In the genomic region with DNA sequence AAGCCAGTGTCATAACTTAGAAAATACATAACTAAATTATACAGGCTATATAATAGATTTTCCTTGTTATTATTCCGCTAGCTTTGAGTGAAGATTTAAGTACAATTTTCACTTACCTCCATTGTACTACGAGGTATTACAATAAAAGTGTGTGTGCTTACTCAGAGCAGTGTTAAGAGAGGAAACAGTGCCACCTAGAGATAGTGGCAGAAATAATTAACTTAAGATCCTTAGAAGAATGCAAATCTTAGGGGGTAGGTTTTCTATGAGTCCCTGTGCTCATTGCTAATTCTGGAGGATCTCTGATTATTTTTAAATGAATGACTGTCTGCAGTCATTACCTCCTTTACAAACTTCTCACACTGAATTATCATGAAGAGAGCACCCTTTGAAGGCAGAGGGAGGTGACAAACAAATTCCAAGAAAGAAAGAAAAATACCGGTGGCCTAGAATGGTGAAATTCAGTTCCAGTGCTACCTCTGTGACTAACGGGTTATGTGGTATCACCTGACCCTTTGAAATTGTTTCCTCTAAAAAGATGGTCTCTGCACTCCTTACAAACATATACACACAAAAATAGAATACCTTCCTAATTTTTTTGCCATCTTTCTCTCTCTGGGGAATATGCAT, we compare ENCODE assay signal across 9 cellular contexts.
DNase-seq lines count a peak whose midpoint lies in the region; ATAC-seq, FAIRE-seq and TF ChIP-seq lines count a peak whose summit lies in the region.
"Had no signal": no experiment of that assay in that cellular context is flagged by ENCODE, and none has a peak within 500 bp of the region (broad histone marks: within the 10 kb centered on the region; RNA-seq: fewer than 3 reads in every experiment).

No MANE protein-coding gene starts in this region.

- no peak for TF ChIP-seq EP300 in Ishikawa (IDR thresholded peaks at IDR 0.05; ENCODE audit: borderline replicate concordance)

- peak; percentile 80 for TF ChIP-seq CTCF in D721Med (IDR thresholded peaks at IDR 0.05; ENCODE audit: insufficient read depth, missing control alignments)
- peak; percentile 76 for TF ChIP-seq CTCF in VCaP (conservative IDR thresholded peaks at IDR 0.05)
- TF ChIP-seq CTCF in lower lobe of right lung (IDR thresholded peaks at IDR 0.05) = peak; percentile 36

- WGBS in small intestine, 3 donors = 32 to 43% (median 35%) methylated on average over 4 of the region's 4 CpGs

- no peaks in the 10 kb centered on the region for H3K9me3 ChIP-seq in lower lobe of right lung
- H3K9me3 ChIP-seq in small intestine (ENCODE audit: control insufficient read depth, low read depth) = no peaks in the 10 kb centered on the region

- peak; percentile 62 for TF ChIP-seq RAD21 in Ishikawa (IDR thresholded peaks at IDR 0.05; ENCODE audit: low read depth)

- DNase-seq in D721Med (ENCODE audit: insufficient read length, low spot score) = peak; percentile 21
- no peak for DNase-seq in lower lobe of right lung
- DNase-seq in small intestine = no peak
- no peak for DNase-seq in DMS153 (lab: John Stamatoyannopoulos, UW)
- DNase-seq in KG1 (lab: John Stamatoyannopoulos, UW) = no peak

- H3K27me3 ChIP-seq in lower lobe of right lung (ENCODE audit: low read depth) = no peaks in the 10 kb centered on the region
- H3K27me3 ChIP-seq in small intestine (ENCODE audit: control insufficient read depth in 2 of 2, insufficient read depth in 2 of 2, low read length in 2 of 2) = no peaks in the 10 kb centered on the region

- no peaks in the 10 kb centered on the region for H3K36me3 ChIP-seq in lower lobe of right lung
- H3K36me3 ChIP-seq in small intestine (ENCODE audit: control insufficient read depth in 2 of 2, insufficient read depth in 2 of 2, low read length in 2 of 2) = no peaks in the 10 kb centered on the region

- H3K4me1 ChIP-seq in lower lobe of right lung (no peaks in the 10 kb centered on the region), small intestine (ENCODE audit: control insufficient read depth in 2 of 2, insufficient read depth in 1 of 2, low read depth in 1 of 2, low read length in 1 of 2) (no peaks in the 10 kb centered on the region)

- H3K27ac ChIP-seq in VCaP (peak overlapping the region; percentile 44; the same call in 1 of the 2 replicates), lower lobe of right lung (no peak overlapping the region), small intestine (ENCODE audit: low read depth in 1 of 2, low read length in 1 of 2) (no peak overlapping the region)

- peak; percentile 51 for FAIRE-seq in D721Med (lab: Jason Lieb, UNC)
- no peak for FAIRE-seq in small intestine (lab: Jason Lieb, UNC)
- FAIRE-seq: endometrium had no signal

- intact Hi-C loops in lower lobe of right lung (cut with DNase I) = no loop called here

- ATAC-seq in GM19452 (IDR thresholded peaks at IDR 0.05; ENCODE audit: unreplicated experiment) (peak; percentile 61), lower lobe of right lung (peak; percentile 35 to 39)

- H3K4me3 ChIP-seq in lower lobe of right lung (no peak overlapping the region), small intestine (ENCODE audit: low read depth in 1 of 2, low read length in 2 of 2) (no peak overlapping the region)

TF ChIP-seq in Ishikawa, 13 proteins besides CTCF, POLR2A, EP300 and RAD21:
- TF ChIP-seq, protein P1, sequence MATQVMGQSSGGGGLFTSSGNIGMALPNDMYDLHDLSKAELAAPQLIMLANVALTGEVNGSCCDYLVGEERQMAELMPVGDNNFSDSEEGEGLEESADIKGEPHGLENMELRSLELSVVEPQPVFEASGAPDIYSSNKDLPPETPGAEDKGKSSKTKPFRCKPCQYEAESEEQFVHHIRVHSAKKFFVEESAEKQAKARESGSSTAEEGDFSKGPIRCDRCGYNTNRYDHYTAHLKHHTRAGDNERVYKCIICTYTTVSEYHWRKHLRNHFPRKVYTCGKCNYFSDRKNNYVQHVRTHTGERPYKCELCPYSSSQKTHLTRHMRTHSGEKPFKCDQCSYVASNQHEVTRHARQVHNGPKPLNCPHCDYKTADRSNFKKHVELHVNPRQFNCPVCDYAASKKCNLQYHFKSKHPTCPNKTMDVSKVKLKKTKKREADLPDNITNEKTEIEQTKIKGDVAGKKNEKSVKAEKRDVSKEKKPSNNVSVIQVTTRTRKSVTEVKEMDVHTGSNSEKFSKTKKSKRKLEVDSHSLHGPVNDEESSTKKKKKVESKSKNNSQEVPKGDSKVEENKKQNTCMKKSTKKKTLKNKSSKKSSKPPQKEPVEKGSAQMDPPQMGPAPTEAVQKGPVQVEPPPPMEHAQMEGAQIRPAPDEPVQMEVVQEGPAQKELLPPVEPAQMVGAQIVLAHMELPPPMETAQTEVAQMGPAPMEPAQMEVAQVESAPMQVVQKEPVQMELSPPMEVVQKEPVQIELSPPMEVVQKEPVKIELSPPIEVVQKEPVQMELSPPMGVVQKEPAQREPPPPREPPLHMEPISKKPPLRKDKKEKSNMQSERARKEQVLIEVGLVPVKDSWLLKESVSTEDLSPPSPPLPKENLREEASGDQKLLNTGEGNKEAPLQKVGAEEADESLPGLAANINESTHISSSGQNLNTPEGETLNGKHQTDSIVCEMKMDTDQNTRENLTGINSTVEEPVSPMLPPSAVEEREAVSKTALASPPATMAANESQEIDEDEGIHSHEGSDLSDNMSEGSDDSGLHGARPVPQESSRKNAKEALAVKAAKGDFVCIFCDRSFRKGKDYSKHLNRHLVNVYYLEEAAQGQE (IDR thresholded peaks at IDR 0.05; ENCODE audit: low read depth) = no peak
- TF ChIP-seq FOXM1 (IDR thresholded peaks at IDR 0.05; ENCODE audit: borderline replicate concordance, low read depth) = no peak
- TF ChIP-seq ZBTB7A (IDR thresholded peaks at IDR 0.05; ENCODE audit: low read depth) = no peak
- TF ChIP-seq CEBPB (IDR thresholded peaks at IDR 0.05) = no peak
- no peak for TF ChIP-seq TAF1 (IDR thresholded peaks at IDR 0.05; ENCODE audit: low read depth)
- no peak for TF ChIP-seq NFIC (IDR thresholded peaks at IDR 0.05)
- no peak for TF ChIP-seq MAX (IDR thresholded peaks at IDR 0.05)
- TF ChIP-seq USF1 (IDR thresholded peaks at IDR 0.05) = no peak
- no peak for TF ChIP-seq TCF12 (IDR thresholded peaks at IDR 0.05; ENCODE audit: low read depth)
- TF ChIP-seq TEAD4 (IDR thresholded peaks at IDR 0.05) = no peak
- TF ChIP-seq EGR1 (IDR thresholded peaks at IDR 0.05) = no peak
- no peak for TF ChIP-seq CREB1 (IDR thresholded peaks at IDR 0.05; ENCODE audit: low read depth)
- TF ChIP-seq YY1 (IDR thresholded peaks at IDR 0.05; ENCODE audit: low read depth) = no peak
